ENCODE assay signal across 8 cellular contexts in the genomic region with DNA sequence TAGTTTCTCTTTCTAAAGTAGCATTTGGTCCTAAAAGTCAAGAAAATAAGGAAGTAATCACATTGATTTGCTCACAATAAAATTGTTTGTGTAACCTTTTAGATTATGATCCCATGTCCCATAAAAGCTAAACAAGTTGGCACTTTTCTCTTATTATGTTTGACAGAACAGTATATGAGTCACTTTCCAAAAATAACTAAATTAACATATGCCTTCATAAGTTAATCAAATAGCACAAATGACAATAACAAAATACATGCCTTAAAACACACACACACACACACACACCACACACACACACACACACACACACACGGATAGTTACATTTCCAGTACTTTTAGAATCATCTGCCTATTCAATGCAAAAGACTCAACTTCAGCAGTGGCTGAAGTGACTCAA. TPM values are rescaled to one million over a fixed set of nuclear protein-coding genes. Genes with fewer than 3 reads are reported as not detected.
DNase-seq lines count a peak whose midpoint lies in the region; ATAC-seq and TF ChIP-seq lines count a peak whose summit lies in the region.

No MANE protein-coding gene starts in this region.

- no peaks in the 10 kb centered on the region for H3K9me2 ChIP-seq in Karpas-422 (replicated peaks; ENCODE audit: insufficient read depth, low read length)

- peak overlapping the region in 1 of 2 donors; percentile 57 for H3K4me3 ChIP-seq in CD4-positive, alpha-beta memory T cell (ENCODE audit: low read length in 2 of 2)
- peak overlapping the region; percentile 79 for H3K4me3 ChIP-seq in Karpas-422 (ENCODE audit: low read length)

- no peak for DNase-seq in CD4-positive, alpha-beta memory T cell
- DNase-seq in Karpas-422 (no peak), chondrocyte (ENCODE audit: low spot score) (no peak), natural killer cell (no peak), NCI-H774 (lab: John Stamatoyannopoulos, UW) (no peak), DMS53 (lab: John Stamatoyannopoulos, UW) (no peak)

- no peaks in the 10 kb centered on the region for H3K9me3 ChIP-seq in CD4-positive, alpha-beta memory T cell (ENCODE audit: control insufficient read depth in 1 of 2, low read length in 2 of 2)
- no peaks in the 10 kb centered on the region for H3K9me3 ChIP-seq in Karpas-422 (ENCODE audit: low read length)

- peaks cover 42 to 76% (median 56%) of the 10 kb centered on the region in 4 donors for H3K4me1 Mint-ChIP-seq in CD4-positive, alpha-beta memory T cell
- peaks cover 56% of the 10 kb centered on the region for H3K4me1 Mint-ChIP-seq in chondrocyte (ENCODE audit: low read depth)
- H3K4me1 Mint-ChIP-seq in natural killer cell = peaks cover 51 to 58% of the 10 kb centered on the region in 2 donors

- intact Hi-C loops in CD4-positive, alpha-beta memory T cell (cut with micrococcal nuclease) = no loop called here
- intact Hi-C loops in natural killer cell (cut with micrococcal nuclease) = no loop called here

- no peaks in the 10 kb centered on the region for H3K27me3 ChIP-seq in CD4-positive, alpha-beta memory T cell (ENCODE audit: insufficient read depth, low read length)
- no peaks in the 10 kb centered on the region for H3K27me3 ChIP-seq in Karpas-422 (ENCODE audit: low read length)

- H2AFZ ChIP-seq in Karpas-422 (ENCODE audit: low read length) = no peak overlapping the region

- POLR2A ChIA-PET in CD4-positive, alpha-beta memory T cell (lab: Charles Lee; ENCODE audit: partially characterized antibody) = no interaction called here

- H3K36me3 Mint-ChIP-seq in CD4-positive, alpha-beta memory T cell = peaks cover 20 to 59% of the 10 kb centered on the region in 2 donors
- H3K36me3 Mint-ChIP-seq in chondrocyte (ENCODE audit: low read depth) = peaks cover 4% of the 10 kb centered on the region
- no peaks in the 10 kb centered on the region for H3K36me3 Mint-ChIP-seq in natural killer cell

- H3K4me2 ChIP-seq in Karpas-422 (ENCODE audit: low read depth, low read length, poor library complexity, severe bottlenecking) = peak overlapping the region; percentile 89

- no peak for ATAC-seq in natural killer cell
- ATAC-seq in GM18858 (IDR thresholded peaks at IDR 0.05; ENCODE audit: unreplicated experiment) = no peak
- no peak for ATAC-seq in HG03469 (IDR thresholded peaks at IDR 0.05; ENCODE audit: unreplicated experiment)

- H4K20me1 ChIP-seq in Karpas-422 (ENCODE audit: insufficient read depth, low read depth, low read length) = peaks cover 33% of the 10 kb centered on the region

- peak overlapping the region; percentile 64 to 97 (median 94) for H3K4me3 Mint-ChIP-seq in CD4-positive, alpha-beta memory T cell
- H3K4me3 Mint-ChIP-seq in chondrocyte (ENCODE audit: unreplicated experiment) = peak overlapping the region; percentile 91
- H3K4me3 Mint-ChIP-seq in natural killer cell = peak overlapping the region; percentile 96

- CTCF ChIA-PET in CD4-positive, alpha-beta memory T cell (lab: Charles Lee; ENCODE audit: partially characterized antibody) = interaction anchor here (0.7 to 1.5 kb wide), 4 partner anchors 11 to 228 kb away, joined by 3 to 7 read pairs (median 4); no protein-coding TSS in a partner anchor

- H3K27ac Mint-ChIP-seq in CD4-positive, alpha-beta memory T cell = peak overlapping the region in 6 of 7 donors; percentile 45 to 99 (median 62)
- H3K27ac Mint-ChIP-seq in chondrocyte (ENCODE audit: unreplicated experiment) (peak overlapping the region; percentile 94), natural killer cell (peak overlapping the region; percentile 93 to 98)

- H3K27ac ChIP-seq in CD4-positive, alpha-beta memory T cell (ENCODE audit: low read depth, low read length) = no peak overlapping the region
- peak overlapping the region; percentile 54; the same call in 1 of the 2 replicates for H3K27ac ChIP-seq in Karpas-422 (ENCODE audit: low read length)

- peaks cover 60% of the 10 kb centered on the region for H3K4me1 ChIP-seq in CD4-positive, alpha-beta memory T cell (ENCODE audit: insufficient read depth, low read length)
- H3K4me1 ChIP-seq in Karpas-422 (ENCODE audit: low read length) = peaks cover 39% of the 10 kb centered on the region

- peak overlapping the region; percentile 68 for H3K9ac ChIP-seq in Karpas-422 (ENCODE audit: low read length)

- no peaks in the 10 kb centered on the region for H3K27me3 Mint-ChIP-seq in CD4-positive, alpha-beta memory T cell
- H3K27me3 Mint-ChIP-seq in chondrocyte (ENCODE audit: low read depth) = no peaks in the 10 kb centered on the region
- no peaks in the 10 kb centered on the region for H3K27me3 Mint-ChIP-seq in natural killer cell (ENCODE audit: low read depth in 2 of 2)

- TF ChIP-seq CTCF in chondrocyte (IDR thresholded peaks at IDR 0.05) (no peak), natural killer cell (IDR thresholded peaks at IDR 0.05) (no peak)

- peaks cover 82% of the 10 kb centered on the region for H3K79me2 ChIP-seq in Karpas-422 (ENCODE audit: low read length)

- no peaks in the 10 kb centered on the region for H3K9me3 Mint-ChIP-seq in CD4-positive, alpha-beta memory T cell
- H3K9me3 Mint-ChIP-seq in chondrocyte (ENCODE audit: low read depth) (no peaks in the 10 kb centered on the region), natural killer cell (no peaks in the 10 kb centered on the region)

- H3K36me3 ChIP-seq in CD4-positive, alpha-beta memory T cell (ENCODE audit: insufficient read depth, low read length) = no peaks in the 10 kb centered on the region
- H3K36me3 ChIP-seq in Karpas-422 (ENCODE audit: insufficient read depth, low read length) = peaks cover 32% of the 10 kb centered on the region

RNA-seq across cellular contexts. Expression of gene MED13, which starts 2.8 kb away (rescaled TPM):
- 10 to 100 TPM; 77.8 to 85.4 TPM for total RNA-seq in CD4-positive, alpha-beta memory T cell
- 1 to 10 TPM; 1.8 to 4.4 TPM for polyA plus RNA-seq in CD4-positive, alpha-beta memory T cell
- 40.9 and 90.3 TPM in 2 replicates for total RNA-seq in Karpas-422 (2014; rRNA removed; shearing (Covaris generic); ENCODE audit: low replicate concordance)
- total RNA-seq in chondrocyte (53.0 to 60.9 TPM (median 54.8 TPM) in 3 replicates), natural killer cell (100 to 1,000 TPM; 107 to 122 (median 116) TPM)
